ENCODE assay signal across 10 cellular contexts in genomic region chr19:51018745-51019543, GRCh38. TPM values are rescaled to one million over a fixed set of nuclear protein-coding genes. Genes with fewer than 3 reads are reported as not detected.
A peak's percentile ranks its signal among the peaks of the same experiment; 100 is the strongest.
DNase-seq lines count a peak whose midpoint lies in the region; ATAC-seq lines count a peak whose summit lies in the region.
"Had no signal": no experiment of that assay in that cellular context is flagged by ENCODE, and none has a peak within 500 bp of the region (broad histone marks: within the 10 kb centered on the region; RNA-seq: fewer than 3 reads in every experiment).

No MANE protein-coding gene starts in this region.

- H3K9me3 ChIP-seq in iPS-15b (ENCODE audit: control insufficient read depth, insufficient read depth, low read length): no peaks in the 10 kb centered on the region

- peaks cover 2% of the 10 kb centered on the region for H3K36me3 Mint-ChIP-seq in activated T-helper 1 cell treated with anti-CD3 and anti-CD28 coated beads, Interleukin-12 subunit alpha, Interleukin-12 subunit beta, Interleukin-2, Interleukin-4 antibody, amounts not matched to agents 30 ng/mL and 10 ng/mL and 1 ng/mL, durations not matched to agents 14 hours and 24 hours and 36 hours (ENCODE audit: low read depth)
- peaks cover 17% of the 10 kb centered on the region for H3K36me3 Mint-ChIP-seq in stimulated activated effector memory CD8-positive, alpha-beta T cell treated with anti-CD3 and anti-CD28 coated beads, Interleukin-12 subunit alpha, Interleukin-12 subunit beta, amount 100 ng/mL, for 72 hours

- H3K27me3 Mint-ChIP-seq in activated T-helper 1 cell treated with anti-CD3 and anti-CD28 coated beads, Interleukin-12 subunit alpha, Interleukin-12 subunit beta, Interleukin-2, Interleukin-4 antibody, amounts not matched to agents 30 ng/mL and 10 ng/mL and 1 ng/mL, durations not matched to agents 14 hours and 24 hours and 36 hours (ENCODE audit: insufficient read depth): peaks cover 59% of the 10 kb centered on the region

- DNase-seq in NCI-H2227 (lab: John Stamatoyannopoulos, UW; ENCODE audit: unreplicated experiment) (peak; percentile 23), NCI-H2227 treated with DMSO at 0.1 percent for 48 hours (lab: John Stamatoyannopoulos, UW) (no peak), NCI-H187 (lab: John Stamatoyannopoulos, UW) (no peak)
- no peak for DNase-seq in activated T-helper 1 cell treated with anti-CD3 and anti-CD28 coated beads, Interleukin-12 subunit alpha, Interleukin-12 subunit beta, Interleukin-2, Interleukin-4 antibody, amounts not matched to agents 30 ng/mL and 10 ng/mL and 1 ng/mL, durations not matched to agents 14 hours and 24 hours and 36 hours (ENCODE audit: low spot score)
- no peak for DNase-seq in stimulated activated effector memory CD8-positive, alpha-beta T cell treated with anti-CD3 and anti-CD28 coated beads, Interleukin-12 subunit alpha, Interleukin-12 subunit beta, amount 100 ng/mL, for 72 hours (ENCODE audit: low spot score in 2 of 2)
- DNase-seq: activated CD4-positive, alpha-beta T cell treated with anti-CD3 and anti-CD28 coated beads for 1 hour; MV-4-11 had no signal

- peak overlapping the region; percentile 59 for H3K4me3 ChIP-seq in iPS-15b (ENCODE audit: low read depth, low read length)

- no peak overlapping the region for H3K9ac ChIP-seq in iPS-15b (ENCODE audit: low read depth, low read length)

- no peak for ATAC-seq in stimulated activated effector memory CD8-positive, alpha-beta T cell treated with anti-CD3 and anti-CD28 coated beads, Interleukin-12 subunit alpha, Interleukin-12 subunit beta, amount 100 ng/mL, for 72 hours
- ATAC-seq in HG03565 (IDR thresholded peaks at IDR 0.05; ENCODE audit: unreplicated experiment) (no peak), HG03457 (IDR thresholded peaks at IDR 0.05; ENCODE audit: unreplicated experiment) (no peak)

- H3K4me1 ChIP-seq in iPS-15b (ENCODE audit: control insufficient read depth, insufficient read depth, low read length): no peaks in the 10 kb centered on the region

- H3K4me1 Mint-ChIP-seq in activated T-helper 1 cell treated with anti-CD3 and anti-CD28 coated beads, Interleukin-12 subunit alpha, Interleukin-12 subunit beta, Interleukin-2, Interleukin-4 antibody, amounts not matched to agents 30 ng/mL and 10 ng/mL and 1 ng/mL, durations not matched to agents 14 hours and 24 hours and 36 hours (ENCODE audit: low read depth): peaks cover 12% of the 10 kb centered on the region
- peaks cover 30% of the 10 kb centered on the region for H3K4me1 Mint-ChIP-seq in stimulated activated effector memory CD8-positive, alpha-beta T cell treated with anti-CD3 and anti-CD28 coated beads, Interleukin-12 subunit alpha, Interleukin-12 subunit beta, amount 100 ng/mL, for 72 hours

- no peaks in the 10 kb centered on the region for H3K9me3 Mint-ChIP-seq in activated T-helper 1 cell treated with anti-CD3 and anti-CD28 coated beads, Interleukin-12 subunit alpha, Interleukin-12 subunit beta, Interleukin-2, Interleukin-4 antibody, amounts not matched to agents 30 ng/mL and 10 ng/mL and 1 ng/mL, durations not matched to agents 14 hours and 24 hours and 36 hours
- H3K9me3 Mint-ChIP-seq in stimulated activated effector memory CD8-positive, alpha-beta T cell treated with anti-CD3 and anti-CD28 coated beads, Interleukin-12 subunit alpha, Interleukin-12 subunit beta, amount 100 ng/mL, for 72 hours: no peaks in the 10 kb centered on the region

- H3K36me3 ChIP-seq in iPS-15b (ENCODE audit: control insufficient read depth, insufficient read depth, low read length): no peaks in the 10 kb centered on the region

- H3K4me3 Mint-ChIP-seq in activated T-helper 1 cell treated with anti-CD3 and anti-CD28 coated beads, Interleukin-12 subunit alpha, Interleukin-12 subunit beta, Interleukin-2, Interleukin-4 antibody, amounts not matched to agents 30 ng/mL and 10 ng/mL and 1 ng/mL, durations not matched to agents 14 hours and 24 hours and 36 hours: peak overlapping the region; percentile 56
- H3K4me3 Mint-ChIP-seq in stimulated activated effector memory CD8-positive, alpha-beta T cell treated with anti-CD3 and anti-CD28 coated beads, Interleukin-12 subunit alpha, Interleukin-12 subunit beta, amount 100 ng/mL, for 72 hours: peak overlapping the region; percentile 64

- intact Hi-C loops in activated T-helper 1 cell treated with anti-CD3 and anti-CD28 coated beads, Interleukin-12 subunit alpha, Interleukin-12 subunit beta, Interleukin-2, Interleukin-4 antibody, amounts not matched to agents 30 ng/mL and 10 ng/mL and 1 ng/mL, durations not matched to agents 14 hours and 24 hours and 36 hours (cut with micrococcal nuclease): no loop called here

- no peak overlapping the region for H3K27ac Mint-ChIP-seq in activated T-helper 1 cell treated with anti-CD3 and anti-CD28 coated beads, Interleukin-12 subunit alpha, Interleukin-12 subunit beta, Interleukin-2, Interleukin-4 antibody, amounts not matched to agents 30 ng/mL and 10 ng/mL and 1 ng/mL, durations not matched to agents 14 hours and 24 hours and 36 hours
- H3K27ac Mint-ChIP-seq in stimulated activated effector memory CD8-positive, alpha-beta T cell treated with anti-CD3 and anti-CD28 coated beads, Interleukin-12 subunit alpha, Interleukin-12 subunit beta, amount 100 ng/mL, for 72 hours: no peak overlapping the region

- H3K27me3 ChIP-seq in iPS-15b (ENCODE audit: control insufficient read depth, insufficient read depth, low read length): peaks cover 26% of the 10 kb centered on the region

RNA-seq across cellular contexts. Expression of gene KLK10, which starts 0.6 kb away (rescaled TPM):
- total RNA-seq in activated T-helper 1 cell treated with anti-CD3 and anti-CD28 coated beads, Interleukin-12 subunit alpha, Interleukin-12 subunit beta, Interleukin-2, Interleukin-4 antibody, amounts not matched to agents 30 ng/mL and 10 ng/mL and 1 ng/mL, durations not matched to agents 14 hours and 24 hours and 36 hours: not detected in 2 replicates

RNA-seq across cellular contexts. Expression of gene KLK11, which starts 7.5 kb away (rescaled TPM):
- total RNA-seq in activated T-helper 1 cell treated with anti-CD3 and anti-CD28 coated beads, Interleukin-12 subunit alpha, Interleukin-12 subunit beta, Interleukin-2, Interleukin-4 antibody, amounts not matched to agents 30 ng/mL and 10 ng/mL and 1 ng/mL, durations not matched to agents 14 hours and 24 hours and 36 hours: not detected in 2 replicates

RNA-seq across cellular contexts. Expression of gene KLK12, which starts 15.9 kb away (rescaled TPM):
- not detected in 2 replicates for total RNA-seq in activated T-helper 1 cell treated with anti-CD3 and anti-CD28 coated beads, Interleukin-12 subunit alpha, Interleukin-12 subunit beta, Interleukin-2, Interleukin-4 antibody, amounts not matched to agents 30 ng/mL and 10 ng/mL and 1 ng/mL, durations not matched to agents 14 hours and 24 hours and 36 hours

RNA-seq across cellular contexts. Expression of gene KLK8, which starts 17.5 kb away (rescaled TPM):
- not detected in 2 replicates for total RNA-seq in activated T-helper 1 cell treated with anti-CD3 and anti-CD28 coated beads, Interleukin-12 subunit alpha, Interleukin-12 subunit beta, Interleukin-2, Interleukin-4 antibody, amounts not matched to agents 30 ng/mL and 10 ng/mL and 1 ng/mL, durations not matched to agents 14 hours and 24 hours and 36 hours

RNA-seq across cellular contexts. Expression of gene KLK7, which starts 35.2 kb away (rescaled TPM):
- not detected in 2 replicates for total RNA-seq in activated T-helper 1 cell treated with anti-CD3 and anti-CD28 coated beads, Interleukin-12 subunit alpha, Interleukin-12 subunit beta, Interleukin-2, Interleukin-4 antibody, amounts not matched to agents 30 ng/mL and 10 ng/mL and 1 ng/mL, durations not matched to agents 14 hours and 24 hours and 36 hours
